ENCODE assay signal across 8 cellular contexts in the genomic region with DNA sequence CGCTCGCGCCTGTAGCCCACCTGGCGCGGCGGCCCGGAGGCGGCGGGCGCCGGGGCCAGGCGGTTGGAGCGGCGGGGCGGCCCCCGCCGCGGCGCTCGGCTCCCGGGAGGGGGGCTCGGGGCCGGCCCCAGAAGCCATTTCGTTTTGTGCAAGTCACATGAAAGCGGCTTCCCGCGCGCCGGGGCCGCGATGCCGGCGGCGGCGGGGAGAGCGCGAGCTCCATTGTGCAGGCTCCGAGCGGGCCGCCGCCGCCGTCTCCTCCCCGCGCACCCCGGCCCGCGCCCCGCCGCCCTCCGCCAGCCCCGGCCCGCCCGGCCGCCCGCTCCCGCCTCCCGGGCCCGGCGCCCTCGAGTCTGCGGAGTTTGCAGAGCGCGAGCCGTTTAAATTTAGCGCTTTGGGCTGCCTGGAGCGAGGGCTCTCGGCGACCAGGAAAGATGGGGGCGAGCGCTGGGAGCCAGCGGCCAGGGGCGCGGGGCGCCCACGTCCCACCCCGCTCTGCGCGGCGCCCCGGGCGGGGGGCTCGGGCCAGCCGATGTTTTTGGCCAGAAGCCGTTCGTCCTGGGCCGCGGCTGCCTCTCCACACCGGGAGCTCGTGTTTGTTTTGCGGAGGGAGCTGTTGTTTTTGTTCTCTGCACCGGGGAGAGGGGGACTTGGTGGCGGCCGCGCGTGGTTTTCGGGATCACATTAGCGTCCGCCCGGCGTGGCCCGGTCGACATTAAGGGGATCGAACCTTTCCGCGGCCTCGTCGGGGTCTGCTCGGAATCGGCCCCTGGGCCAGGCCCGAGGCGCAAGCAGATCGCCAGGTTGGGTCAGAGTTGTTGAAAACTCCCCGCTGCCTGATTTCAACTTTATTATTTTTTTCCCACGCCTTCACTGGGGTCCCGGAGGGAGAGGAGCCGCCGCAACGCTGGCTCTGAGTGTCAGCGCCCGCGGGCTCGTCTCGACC. TPM values are rescaled to one million over a fixed set of nuclear protein-coding genes. Genes with fewer than 3 reads are reported as not detected.
A peak's percentile ranks its signal among the peaks of the same experiment; 100 is the strongest.
DNase-seq lines count a peak whose midpoint lies in the region; ATAC-seq and TF ChIP-seq lines count a peak whose summit lies in the region.

No MANE protein-coding gene starts in this region.

- peak overlapping the region; percentile 57 to 60 for H3K4me3 ChIP-seq in left lung

- no peaks in the 10 kb centered on the region for H3K36me3 ChIP-seq in left lung

- peaks cover 0 to 35% of the 10 kb centered on the region in 2 donors for H3K27me3 ChIP-seq in left lung

- H3K9me3 ChIP-seq in left lung, result peaks cover 0 to 7% of the 10 kb centered on the region in 2 donors

- no peak for TF ChIP-seq CTCF in left lung (IDR thresholded peaks at IDR 0.05)

- ATAC-seq in GM18498 (IDR thresholded peaks at IDR 0.05; ENCODE audit: unreplicated experiment) (peak; percentile 24), left lung (peak; percentile 10), GM18858 (IDR thresholded peaks at IDR 0.05; ENCODE audit: unreplicated experiment) (no peak), GM21447 (IDR thresholded peaks at IDR 0.05; ENCODE audit: unreplicated experiment) (no peak)
- peak; percentile 28 for ATAC-seq in stimulated activated naive CD8-positive, alpha-beta T cell treated with anti-CD3 and anti-CD28 coated beads, Interleukin-15, Interleukin-2, amounts not matched to agents 100 U/mL and 50 U/mL, for 24 hours

- H3K27ac ChIP-seq in cingulate gyrus (ENCODE audit: low read depth, low read length) (peak overlapping the region; percentile 79), left lung (peak overlapping the region; percentile 58 to 81)

- DNase-seq in 8988T, result peak; percentile 56
- peak; percentile 26 for DNase-seq in T follicular helper cell (ENCODE audit: low read depth)
- peak in 1 of 2 donors; percentile 80 for DNase-seq in left lung
- peak; percentile 50 for DNase-seq in stimulated activated naive CD8-positive, alpha-beta T cell treated with anti-CD3 and anti-CD28 coated beads, Interleukin-15, Interleukin-2, amounts not matched to agents 100 U/mL and 50 U/mL, for 24 hours

- intact Hi-C loops in left lung (cut with DNase I), result no loop called here

- H3K4me1 ChIP-seq in left lung, result peaks cover 5 to 24% of the 10 kb centered on the region in 2 donors

RNA-seq across cellular contexts. Expression of a gene that starts 1.0 kb away (rescaled TPM):
- total RNA-seq in left lung, result 10 to 100 TPM in 1 of 2 donors, 1 to 10 TPM in 1; 7.0 to 11.1 TPM

RNA-seq across cellular contexts. Expression of a gene that starts 55.9 kb away (rescaled TPM):
- 10 to 100 TPM; 48.1 to 62.6 TPM for total RNA-seq in left lung

Comparison
In these comparisons a context has a peak if more than half of its experiments do, and no peak if none do; other contexts are left out.
1. ATAC-seq: peak in GM18498 (single experiment), left lung (single experiment) and stimulated activated naive CD8-positive, alpha-beta T cell treated with anti-CD3 and anti-CD28 coated beads, Interleukin-15, Interleukin-2, amounts not matched to agents 100 U/mL and 50 U/mL, for 24 hours (single experiment); none in GM18858 (single experiment) and GM21447 (single experiment).